Comparison of ENCODE assay signal across 19 cellular contexts in genomic region chr2:204533629-204534370, GRCh38. TPM values are rescaled to one million over a fixed set of nuclear protein-coding genes. Genes with fewer than 3 reads are reported as not detected.
DNase-seq lines count a peak whose midpoint lies in the region; ATAC-seq, FAIRE-seq and TF ChIP-seq lines count a peak whose summit lies in the region.
"Had no signal": no experiment of that assay in that cellular context is flagged by ENCODE, and none has a peak within 500 bp of the region (broad histone marks: within the 10 kb centered on the region; RNA-seq: fewer than 3 reads in every experiment).

No MANE protein-coding gene starts in this region.

- H3K27ac ChIP-seq in astrocyte (ENCODE audit: low read depth, low read length) = no peak overlapping the region

- H3K4me3 ChIP-seq in astrocyte (ENCODE audit: insufficient read depth, low read depth, low read length) = no peak overlapping the region

- no peaks in the 10 kb centered on the region for H3K9me3 ChIP-seq in astrocyte (ENCODE audit: insufficient read depth, low read depth, low read length)

- no peaks in the 10 kb centered on the region; the same call in 1 of the 2 replicates for H3K27me3 Mint-ChIP-seq in HFFc6 (ENCODE audit: insufficient read depth)
- no peaks in the 10 kb centered on the region for H3K27me3 Mint-ChIP-seq in astrocyte (ENCODE audit: low read depth, unreplicated experiment)
- H3K27me3 Mint-ChIP-seq in progenitor cell of endocrine pancreas = no peaks in the 10 kb centered on the region
- H3K27me3 Mint-ChIP-seq: dendritic cell treated with granulocyte-macrophage colony-stimulating factor and Interleukin-4, amounts not matched to agents 40 ng/mL and 50 ng/mL, for 4 days had no signal

- no peak overlapping the region for H2AFZ ChIP-seq in astrocyte (ENCODE audit: low read depth, low read length)

- no peak for FAIRE-seq in astrocyte (lab: Jason Lieb, UNC)
- FAIRE-seq: GM19239 had no signal

- H3K36me3 Mint-ChIP-seq in HFFc6 (ENCODE audit: low read depth) = no peaks in the 10 kb centered on the region
- H3K36me3 Mint-ChIP-seq in astrocyte (ENCODE audit: low read depth, unreplicated experiment) = no peaks in the 10 kb centered on the region
- no peaks in the 10 kb centered on the region for H3K36me3 Mint-ChIP-seq in progenitor cell of endocrine pancreas (ENCODE audit: insufficient read depth)

- H3K4me3 Mint-ChIP-seq in HFFc6 = peak overlapping the region; percentile 24
- H3K4me3 Mint-ChIP-seq in astrocyte (ENCODE audit: unreplicated experiment) = no peak overlapping the region
- H3K4me3 Mint-ChIP-seq in progenitor cell of endocrine pancreas (ENCODE audit: low read depth) = no peak overlapping the region
- H3K4me3 Mint-ChIP-seq: activated T-cell treated with anti-CD3 and anti-CD28 coated beads, Interleukin-2, amount 50 U/mL, for 4 hours; dendritic cell treated with granulocyte-macrophage colony-stimulating factor and Interleukin-4, amounts not matched to agents 40 ng/mL and 50 ng/mL, for 4 days had no signal

- H3K27me3 ChIP-seq in astrocyte (ENCODE audit: insufficient read depth, low read length) = no peaks in the 10 kb centered on the region

- peak; percentile 32 for DNase-seq in AG08395 (ENCODE audit: low spot score)
- DNase-seq in HFFc6 = peak; percentile 87
- DNase-seq in astrocyte (ENCODE audit: low read depth) = peak; percentile 44
- no peak for DNase-seq in left lobe of liver (ENCODE audit: low spot score)
- no peak for DNase-seq in NCI-H2107 (lab: John Stamatoyannopoulos, UW)
- DNase-seq in activated CD4-positive, alpha-beta T cell treated with anti-CD3 and anti-CD28 coated beads for 4 hours = no peak
- no peak for DNase-seq in progenitor cell of endocrine pancreas (ENCODE audit: low spot score, unreplicated experiment)
- DNase-seq: activated CD4-positive, alpha-beta T cell treated with anti-CD3 and anti-CD28 coated beads for 1 hour; activated T-cell treated with anti-CD3 and anti-CD28 coated beads, Interleukin-2, amount 50 U/mL, for 4 hours; AML-193; DMS79 treated with DMSO at 0.1 percent for 48 hours; foreskin melanocyte; KBM-7; NCI-H187; stimulated activated CD4-positive, alpha-beta T cell treated with anti-CD3 and anti-CD28 coated beads, Interleukin-4, amount 100 ng/mL, for 1 hour; trophoblast cell had no signal

- H3K4me1 ChIP-seq in astrocyte (ENCODE audit: insufficient read depth, low read length) = peaks cover 8% of the 10 kb centered on the region

- no peaks in the 10 kb centered on the region for H3K9me3 Mint-ChIP-seq in HFFc6
- H3K9me3 Mint-ChIP-seq in astrocyte (ENCODE audit: unreplicated experiment) = no peaks in the 10 kb centered on the region
- H3K9me3 Mint-ChIP-seq in progenitor cell of endocrine pancreas (ENCODE audit: low read depth) = no peaks in the 10 kb centered on the region
- H3K9me3 Mint-ChIP-seq: activated T-cell treated with anti-CD3 and anti-CD28 coated beads, Interleukin-2, amount 50 U/mL, for 4 hours; dendritic cell treated with granulocyte-macrophage colony-stimulating factor and Interleukin-4, amounts not matched to agents 40 ng/mL and 50 ng/mL, for 4 days had no signal

- TF ChIP-seq CTCF in HFFc6 (IDR thresholded peaks at IDR 0.05) = no peak
- no peak for TF ChIP-seq CTCF in astrocyte (IDR thresholded peaks at IDR 0.05; ENCODE audit: insufficient read depth, low read depth, low read length)
- TF ChIP-seq CTCF in progenitor cell of endocrine pancreas (IDR thresholded peaks at IDR 0.05; ENCODE audit: unreplicated experiment) = no peak

- no peak overlapping the region for H3K9ac ChIP-seq in astrocyte (ENCODE audit: low read length)

- H3K27ac Mint-ChIP-seq in HFFc6 = peak overlapping the region; percentile 84
- H3K27ac Mint-ChIP-seq in astrocyte (ENCODE audit: unreplicated experiment) = no peak overlapping the region
- no peak overlapping the region for H3K27ac Mint-ChIP-seq in progenitor cell of endocrine pancreas
- H3K27ac Mint-ChIP-seq: dendritic cell treated with granulocyte-macrophage colony-stimulating factor and Interleukin-4, amounts not matched to agents 40 ng/mL and 50 ng/mL, for 4 days had no signal

- H3K4me1 Mint-ChIP-seq in HFFc6 (ENCODE audit: low read depth) = peaks cover 31% of the 10 kb centered on the region
- H3K4me1 Mint-ChIP-seq in astrocyte (ENCODE audit: low read depth, unreplicated experiment) = no peaks in the 10 kb centered on the region
- no peaks in the 10 kb centered on the region for H3K4me1 Mint-ChIP-seq in progenitor cell of endocrine pancreas (ENCODE audit: low read depth)

- ATAC-seq in left lobe of liver = peak; percentile 86
- no peak for ATAC-seq in HG03025 (IDR thresholded peaks at IDR 0.05; ENCODE audit: low FRiP score, unreplicated experiment)
- ATAC-seq: activated T-cell treated with anti-CD3 and anti-CD28 coated beads, Interleukin-2, amount 50 U/mL, for 4 hours had no signal

- no peak overlapping the region for H3K4me2 ChIP-seq in astrocyte (ENCODE audit: low read length)

- no peaks in the 10 kb centered on the region for H3K36me3 ChIP-seq in astrocyte (ENCODE audit: insufficient read depth, low read length)

- no peaks in the 10 kb centered on the region for H3K79me2 ChIP-seq in astrocyte (ENCODE audit: insufficient read depth, low read length)

- H4K20me1 ChIP-seq in astrocyte (ENCODE audit: insufficient read depth, low read length) = no peaks in the 10 kb centered on the region

RNA-seq across cellular contexts. Expression of gene PARD3B, which starts 11.5 kb away (rescaled TPM):
- 10 to 100 TPM; 14.0 to 22.4 (median 15.3) TPM for total RNA-seq in HFFc6 (2021; fragmentation: NEBNext Ultra II Directional; extraction: Animal tissue kit (Norgen Biotek cat#: 25700))
- total RNA-seq in astrocyte (6.5 and 7.0 TPM in 2 replicates), left lobe of liver (9.3 TPM), progenitor cell of endocrine pancreas (29.7 and 34.4 TPM in 2 replicates)

Comparison
In these comparisons a context has a peak if more than half of its experiments do, and no peak if none do; other contexts are left out.
1. DNase-seq: peak in AG08395 (single experiment), HFFc6 (single experiment) and astrocyte (single experiment); none in left lobe of liver (single experiment), NCI-H2107 (single experiment), activated CD4-positive, alpha-beta T cell treated with anti-CD3 and anti-CD28 coated beads for 4 hours (0 of 2) and progenitor cell of endocrine pancreas (single experiment).